In genomic region chr11:68051191-68052136, GRCh38 we compare ENCODE assay signal across 15 cellular contexts. TPM values are rescaled to one million over a fixed set of nuclear protein-coding genes. Genes with fewer than 3 reads are reported as not detected.
DNase-seq lines count a peak whose midpoint lies in the region; ATAC-seq and TF ChIP-seq lines count a peak whose summit lies in the region.
"Had no signal": no experiment of that assay in that cellular context is flagged by ENCODE, and none has a peak within 500 bp of the region (broad histone marks: within the 10 kb centered on the region; RNA-seq: fewer than 3 reads in every experiment).

No MANE protein-coding gene starts in this region.

- ATAC-seq in CD8-positive, alpha-beta T cell: no peak
- ATAC-seq in naive thymus-derived CD8-positive, alpha-beta T cell: no peak

- H3K27me3 ChIP-seq in CD8-positive, alpha-beta T cell (ENCODE audit: insufficient read depth, low read length): no peaks in the 10 kb centered on the region
- H3K27me3 ChIP-seq in H7 (ENCODE audit: control insufficient read depth, insufficient read depth, low read length) (no peaks in the 10 kb centered on the region), WERI-Rb-1 (ENCODE audit: insufficient read depth, low read depth, severe bottlenecking) (no peaks in the 10 kb centered on the region)
- H3K27me3 ChIP-seq: suprapubic skin had no signal

- peak overlapping the region; percentile 75 for H3K27ac Mint-ChIP-seq in CD8-positive, alpha-beta T cell
- peak overlapping the region in 6 of 10 donors; percentile 19 to 85 (median 70) for H3K27ac Mint-ChIP-seq in naive thymus-derived CD8-positive, alpha-beta T cell

- H3K4me3 Mint-ChIP-seq in CD8-positive, alpha-beta T cell: no peak overlapping the region
- no peak overlapping the region for H3K4me3 Mint-ChIP-seq in naive thymus-derived CD8-positive, alpha-beta T cell
- H3K4me3 Mint-ChIP-seq: activated naive CD4-positive, alpha-beta T cell treated with anti-CD3 and anti-CD28 coated beads, Interleukin-2, amount 50 U/mL, for 24 hours had no signal

- no peak overlapping the region for H3K27ac ChIP-seq in CD8-positive, alpha-beta T cell (ENCODE audit: low read depth, low read length)
- H3K27ac ChIP-seq in WERI-Rb-1: no peak overlapping the region
- H3K27ac ChIP-seq: epithelial cell of prostate, KMS-11, suprapubic skin had no signal

- intact Hi-C loops in CD8-positive, alpha-beta T cell (cut with DNase I, micrococcal nuclease): no loop called here

- no peaks in the 10 kb centered on the region for H3K27me3 Mint-ChIP-seq in CD8-positive, alpha-beta T cell (ENCODE audit: low read depth)
- no peaks in the 10 kb centered on the region for H3K27me3 Mint-ChIP-seq in naive thymus-derived CD8-positive, alpha-beta T cell
- H3K27me3 Mint-ChIP-seq: activated naive CD4-positive, alpha-beta T cell treated with anti-CD3 and anti-CD28 coated beads, Interleukin-2, amount 50 U/mL, for 24 hours had no signal

- H3K9me3 ChIP-seq in CD8-positive, alpha-beta T cell (ENCODE audit: low read length): no peaks in the 10 kb centered on the region
- no peaks in the 10 kb centered on the region for H3K9me3 ChIP-seq in WERI-Rb-1 (ENCODE audit: severe bottlenecking)
- H3K9me3 ChIP-seq: suprapubic skin had no signal

- H3K36me3 Mint-ChIP-seq in CD8-positive, alpha-beta T cell: peaks cover 40% of the 10 kb centered on the region
- peaks cover 0 to 23% (median 0%) of the 10 kb centered on the region in 3 donors for H3K36me3 Mint-ChIP-seq in naive thymus-derived CD8-positive, alpha-beta T cell
- H3K36me3 Mint-ChIP-seq: activated naive CD4-positive, alpha-beta T cell treated with anti-CD3 and anti-CD28 coated beads, Interleukin-2, amount 50 U/mL, for 24 hours had no signal

- CTCF ChIA-PET in CD8-positive, alpha-beta T cell (lab: Charles Lee): no interaction called here

- POLR2A ChIA-PET in CD8-positive, alpha-beta T cell (lab: Charles Lee): no interaction called here
- POLR2A ChIA-PET in naive thymus-derived CD8-positive, alpha-beta T cell (lab: Charles Lee): no interaction called here

- no peak for DNase-seq in CD8-positive, alpha-beta T cell
- DNase-seq in H7: peak; percentile 81
- peak; percentile 39 for DNase-seq in choroid plexus epithelial cell (ENCODE audit: low read depth)
- DNase-seq in naive thymus-derived CD8-positive, alpha-beta T cell: no peak
- no peak for DNase-seq in WERI-Rb-1
- DNase-seq in NCI-H1417 treated with DMSO at 0.1 percent for 48 hours (lab: John Stamatoyannopoulos, UW): no peak
- DNase-seq in NCI-H1105 treated with DMSO at 0.1 percent for 48 hours (lab: John Stamatoyannopoulos, UW): no peak
- DNase-seq in globus pallidus (ENCODE audit: low spot score): no peak
- DNase-seq: DMS 273 treated with DMSO at 0.1 percent for 48 hours; occipital lobe; stimulated activated CD4-positive, alpha-beta T cell treated with anti-CD3 and anti-CD28 coated beads, Interleukin-2, amount 100 ng/mL, for 24 hours had no signal

- H3K36me3 ChIP-seq in CD8-positive, alpha-beta T cell (ENCODE audit: insufficient read depth, low read length): peaks cover 12% of the 10 kb centered on the region
- H3K36me3 ChIP-seq in H7 (replicated peaks; ENCODE audit: control insufficient read depth, insufficient read depth, low read length) (peaks cover 6% of the 10 kb centered on the region), WERI-Rb-1 (no peaks in the 10 kb centered on the region)

- H3K4me3 ChIP-seq in CD8-positive, alpha-beta T cell (ENCODE audit: low read depth, low read length): no peak overlapping the region
- H3K4me3 ChIP-seq in H7 (ENCODE audit: insufficient read depth, low read depth, low read length) (no peak overlapping the region), choroid plexus epithelial cell (ENCODE audit: low read depth, low read length) (no peak overlapping the region), WERI-Rb-1 (ENCODE audit: low read depth, low read length) (no peak overlapping the region)
- H3K4me3 ChIP-seq: suprapubic skin had no signal

- TF ChIP-seq CTCF in CD8-positive, alpha-beta T cell (IDR thresholded peaks at IDR 0.05): no peak
- TF ChIP-seq CTCF in choroid plexus epithelial cell (conservative IDR thresholded peaks at IDR 0.05; ENCODE audit: low read depth, low read length) (no peak), WERI-Rb-1 (IDR thresholded peaks at IDR 0.05; ENCODE audit: low read depth, low read length) (no peak)

- H3K9me3 Mint-ChIP-seq in CD8-positive, alpha-beta T cell: no peaks in the 10 kb centered on the region
- H3K9me3 Mint-ChIP-seq in naive thymus-derived CD8-positive, alpha-beta T cell: no peaks in the 10 kb centered on the region
- H3K9me3 Mint-ChIP-seq: activated naive CD4-positive, alpha-beta T cell treated with anti-CD3 and anti-CD28 coated beads, Interleukin-2, amount 50 U/mL, for 24 hours had no signal

- no peaks in the 10 kb centered on the region for H3K4me1 ChIP-seq in CD8-positive, alpha-beta T cell (ENCODE audit: insufficient read depth, low read length)
- H3K4me1 ChIP-seq: suprapubic skin had no signal

- H3K4me1 Mint-ChIP-seq in CD8-positive, alpha-beta T cell (ENCODE audit: low read depth): no peaks in the 10 kb centered on the region
- H3K4me1 Mint-ChIP-seq in naive thymus-derived CD8-positive, alpha-beta T cell: no peaks in the 10 kb centered on the region
- H3K4me1 Mint-ChIP-seq: activated naive CD4-positive, alpha-beta T cell treated with anti-CD3 and anti-CD28 coated beads, Interleukin-2, amount 50 U/mL, for 24 hours had no signal

RNA-seq across cellular contexts. Expression of gene TCIRG1, which starts 12.6 kb away (rescaled TPM):
- 100 to 1,000 TPM; 153 to 154 TPM for total RNA-seq in CD8-positive, alpha-beta T cell
- total RNA-seq in H7 (2014; rRNA removed; shearing (Covaris generic)): 44.7 and 62.9 TPM in 2 replicates
- total RNA-seq in naive thymus-derived CD8-positive, alpha-beta T cell: 100 to 1,000 TPM; 149 to 164 TPM
- 10 to 100 TPM; 19.9 to 24.2 (median 20.9) TPM for polyA plus RNA-seq in naive thymus-derived CD8-positive, alpha-beta T cell

RNA-seq across cellular contexts. Expression of gene NDUFS8, which starts 21.0 kb away (rescaled TPM):
- 10 to 100 TPM; 59.4 to 63.2 TPM for total RNA-seq in CD8-positive, alpha-beta T cell
- 277 and 299 TPM in 2 replicates for total RNA-seq in H7 (2014; rRNA removed; shearing (Covaris generic))
- 10 to 100 TPM; 81.5 to 92.9 TPM for total RNA-seq in naive thymus-derived CD8-positive, alpha-beta T cell
- polyA plus RNA-seq in naive thymus-derived CD8-positive, alpha-beta T cell: 100 to 1,000 TPM; 184 to 203 (median 198) TPM

RNA-seq across cellular contexts. Expression of gene ALDH3B1, which starts 41.3 kb away (rescaled TPM):
- total RNA-seq in CD8-positive, alpha-beta T cell: not detected
- total RNA-seq in H7 (2014; rRNA removed; shearing (Covaris generic)): 0.35 and 0.37 TPM in 2 replicates
- total RNA-seq in naive thymus-derived CD8-positive, alpha-beta T cell: under 1 TPM in 1 of 2 experiments, not detected in 1; 0.39 TPM
- under 1 TPM in 1 of 3 donors, not detected in 2; 0.09 TPM for polyA plus RNA-seq in naive thymus-derived CD8-positive, alpha-beta T cell

RNA-seq across cellular contexts. Expression of gene UNC93B1, which starts 47.6 kb away (rescaled TPM):
- 10 to 100 TPM; 14.4 to 15.6 TPM for total RNA-seq in CD8-positive, alpha-beta T cell
- 26.2 and 28.3 TPM in 2 replicates for total RNA-seq in H7 (2014; rRNA removed; shearing (Covaris generic))
- total RNA-seq in naive thymus-derived CD8-positive, alpha-beta T cell: 10 to 100 TPM; 15.1 to 17.4 TPM
- polyA plus RNA-seq in naive thymus-derived CD8-positive, alpha-beta T cell: 10 to 100 TPM in 2 of 3 donors, 1 to 10 TPM in 1; 8.9 to 11.0 (median 10.8) TPM

Comparison
In these comparisons a context has a peak if more than half of its experiments do, and no peak if none do; other contexts are left out.
1. DNase-seq: peak in H7 (single experiment) and choroid plexus epithelial cell (single experiment); none in CD8-positive, alpha-beta T cell (0 of 7), naive thymus-derived CD8-positive, alpha-beta T cell (0 of 10), WERI-Rb-1 (single experiment), NCI-H1417 treated with DMSO at 0.1 percent for 48 hours (single experiment), NCI-H1105 treated with DMSO at 0.1 percent for 48 hours (single experiment) and globus pallidus (single experiment).